1 cellular context compared by ENCODE assay signal in genomic region chr3:157130138-157130880, GRCh38.
A peak's percentile ranks its signal among the peaks of the same experiment; 100 is the strongest.
TF ChIP-seq lines count a peak whose summit lies in the region.

No MANE protein-coding gene starts in this region.

TF ChIP-seq in K562, 482 proteins besides CTCF, POLR2A, EP300 and RAD21 (continued from another document and continues in another):
- no peak for TF ChIP-seq ZNF518B (CRISPR knock-in tag; IDR thresholded peaks at IDR 0.05)
- peak; percentile 3; the same call in 1 of the 2 replicates for TF ChIP-seq MGA (IDR thresholded peaks at IDR 0.05)
- TF ChIP-seq FOSL1 (tag; conservative IDR thresholded peaks at IDR 0.05), result peak; percentile 34; the same call in 1 of the 2 replicates
- no peak for TF ChIP-seq NCOA1 (IDR thresholded peaks at IDR 0.05; ENCODE audit: low read depth)
- no peak for TF ChIP-seq E2F4 (CRISPR knock-in tag; IDR thresholded peaks at IDR 0.05; ENCODE audit: low read depth)
- TF ChIP-seq GTF2B (IDR thresholded peaks at IDR 0.05; ENCODE audit: extremely low read depth, insufficient read length), result no peak
- TF ChIP-seq ZBTB1 (CRISPR knock-in tag; IDR thresholded peaks at IDR 0.05; ENCODE audit: borderline replicate concordance, low read depth), result no peak
- TF ChIP-seq CTBP1 (IDR thresholded peaks at IDR 0.05; ENCODE audit: borderline replicate concordance), result peak; percentile 64; the same call in 1 of the 2 replicates
- TF ChIP-seq CLOCK (CRISPR knock-in tag; IDR thresholded peaks at IDR 0.05; ENCODE audit: borderline replicate concordance), result no peak
- TF ChIP-seq HBP1 (CRISPR knock-in tag; IDR thresholded peaks at IDR 0.05), result 0 out of 2 replicates have a peak, but pooled peaks have one; percentile 58
- no peak for TF ChIP-seq MYNN (IDR thresholded peaks at IDR 0.05)
- no peak for TF ChIP-seq MYNN (CRISPR knock-in tag; IDR thresholded peaks at IDR 0.05)
- no peak for TF ChIP-seq CCAR2 (IDR thresholded peaks at IDR 0.05; ENCODE audit: low read depth, low read length)
- peak; percentile 78 for TF ChIP-seq NFRKB (IDR thresholded peaks at IDR 0.05; ENCODE audit: low read depth)
- no peak for TF ChIP-seq HMGXB4 (CRISPR knock-in tag; IDR thresholded peaks at IDR 0.05)
- 0 out of 2 replicates have a peak, but pooled peaks have one; percentile 43 for TF ChIP-seq ZNF395 (CRISPR knock-in tag; IDR thresholded peaks at IDR 0.05)
- TF ChIP-seq TAL1 (IDR thresholded peaks at IDR 0.05), result no peak
- no peak for TF ChIP-seq COPS2 (conservative IDR thresholded peaks at IDR 0.05)
- peak; percentile 25; the same call in 1 of the 2 replicates for TF ChIP-seq ZNF76 (CRISPR knock-in tag; IDR thresholded peaks at IDR 0.05; ENCODE audit: borderline replicate concordance)
- TF ChIP-seq ZNF778 (CRISPR knock-in tag; IDR thresholded peaks at IDR 0.05), result no peak
- TF ChIP-seq ZFX (CRISPR knock-in tag; IDR thresholded peaks at IDR 0.05), result no peak
- no peak for TF ChIP-seq NR0B1 (IDR thresholded peaks at IDR 0.05; ENCODE audit: partially characterized antibody)
- TF ChIP-seq DACH1 (IDR thresholded peaks at IDR 0.05; ENCODE audit: partially characterized antibody), result no peak
